Comparison of ENCODE assay signal across 13 cellular contexts in genomic region chr2:24010477-24011277, GRCh38. TPM values are rescaled to one million over a fixed set of nuclear protein-coding genes. Genes with fewer than 3 reads are reported as not detected.
DNase-seq lines count a peak whose midpoint lies in the region; ATAC-seq and TF ChIP-seq lines count a peak whose summit lies in the region.
"Had no signal": no experiment of that assay in that cellular context is flagged by ENCODE, and none has a peak within 500 bp of the region (broad histone marks: within the 10 kb centered on the region; RNA-seq: fewer than 3 reads in every experiment).

No MANE protein-coding gene starts in this region.

- in situ Hi-C loops in astrocyte of the cerebellum (cut with HindIII; ENCODE audit: low sequenced_read_pairs), result no loop called here

- peak overlapping the region; percentile 72 for H3K9ac ChIP-seq in ES-I3 (ENCODE audit: low read depth, low read length)

- peak overlapping the region; percentile 41 for H3K4me3 ChIP-seq in astrocyte of the cerebellum (ENCODE audit: low read depth, low read length)
- H3K4me3 ChIP-seq in skeletal muscle cell (ENCODE audit: low read depth, low read length), result peak overlapping the region; percentile 43

- no peaks in the 10 kb centered on the region for H3K9me3 ChIP-seq in ES-I3 (ENCODE audit: control insufficient read depth, insufficient read depth, low read length)

- DNase-seq in astrocyte of the cerebellum (ENCODE audit: low read depth), result no peak
- DNase-seq in left ventricle myocardium superior, result no peak
- DNase-seq in skeletal muscle cell (ENCODE audit: low read depth), result no peak
- no peak for DNase-seq in NCI-H2081 (lab: John Stamatoyannopoulos, UW)
- DNase-seq in kidney glomerular epithelial cell (lab: John Stamatoyannopoulos, UW), result no peak
- DNase-seq: activated T-cell treated with anti-CD3 and anti-CD28 coated beads, Interleukin-2, amount 50 U/mL, for 4 hours; effector CD8-positive, alpha-beta T cell; midbrain; NCI-H1092 treated with DMSO at 0.1 percent for 48 hours; NCI-H774 had no signal

- intact Hi-C loops in left ventricle myocardium superior (cut with micrococcal nuclease), result no loop called here

- H3K36me3 ChIP-seq in ES-I3 (ENCODE audit: insufficient read depth, low read length), result no peaks in the 10 kb centered on the region

- peak; percentile 11 for ATAC-seq in left ventricle myocardium superior
- ATAC-seq in HG03095 (IDR thresholded peaks at IDR 0.05; ENCODE audit: unreplicated experiment), result no peak
- ATAC-seq in HG02798 (IDR thresholded peaks at IDR 0.05; ENCODE audit: poor library complexity, unreplicated experiment), result no peak

- TF ChIP-seq CTCF in astrocyte of the cerebellum (IDR thresholded peaks at IDR 0.05; ENCODE audit: low read depth, low read length, missing control alignments), result no peak

- peaks cover 17% of the 10 kb centered on the region for H3K4me1 ChIP-seq in ES-I3 (ENCODE audit: insufficient read depth, low read length)

RNA-seq across cellular contexts. Expression of gene MFSD2B, which starts 0.8 kb away (rescaled TPM):
- total RNA-seq in left ventricle myocardium superior, result not detected

RNA-seq across cellular contexts. Expression of gene WDCP, which starts 36.5 kb away (rescaled TPM):
- 8.0 TPM for total RNA-seq in left ventricle myocardium superior

RNA-seq across cellular contexts. Expression of gene FKBP1B, which starts 38.9 kb away (rescaled TPM):
- total RNA-seq in left ventricle myocardium superior, result 3.2 TPM
